ENCODE assay signal across 10 cellular contexts in genomic region chr17:82871056-82871775, GRCh38. TPM values are rescaled to one million over a fixed set of nuclear protein-coding genes. Genes with fewer than 3 reads are reported as not detected.
A peak's percentile ranks its signal among the peaks of the same experiment; 100 is the strongest.
DNase-seq lines count a peak whose midpoint lies in the region; ATAC-seq and FAIRE-seq lines count a peak whose summit lies in the region.
"Had no signal": no experiment of that assay in that cellular context is flagged by ENCODE, and none has a peak within 500 bp of the region (broad histone marks: within the 10 kb centered on the region; RNA-seq: fewer than 3 reads in every experiment).

No MANE protein-coding gene starts in this region.

- H3K4me1 Mint-ChIP-seq in activated T-cell treated with anti-CD3 and anti-CD28 coated beads, Interleukin-2, amount 50 U/mL, for 72 hours (ENCODE audit: low read depth), result peaks cover 52% of the 10 kb centered on the region
- peaks cover 21% of the 10 kb centered on the region for H3K4me1 Mint-ChIP-seq in activated CD8-positive, alpha-beta memory T cell treated with anti-CD3 and anti-CD28 coated beads, Interleukin-2, amount 10 ng/mL, durations not matched to agents 7 days and 5 days

- ATAC-seq in HG02884 (IDR thresholded peaks at IDR 0.05; ENCODE audit: unreplicated experiment), result peak; percentile 62
- ATAC-seq in activated T-cell treated with anti-CD3 and anti-CD28 coated beads, Interleukin-2, amount 50 U/mL, for 72 hours (replicated peaks in 1 of 2), result peak; percentile 87 to 93
- ATAC-seq in activated CD8-positive, alpha-beta memory T cell treated with anti-CD3 and anti-CD28 coated beads, Interleukin-2, amount 10 ng/mL, durations not matched to agents 7 days and 5 days, result no peak

- CTCF ChIA-PET in activated CD8-positive, alpha-beta memory T cell treated with anti-CD3 and anti-CD28 coated beads, Interleukin-2, amount 10 ng/mL, durations not matched to agents 7 days and 5 days (lab: Charles Lee), result interaction anchor here (0.9 to 1.5 kb wide), 4 partner anchors 14 to 89 kb away, joined by 3 to 5 read pairs (median 3); no protein-coding TSS in a partner anchor

- FAIRE-seq in urothelium cell line (lab: Jason Lieb, UNC), result no peak

- no peaks in the 10 kb centered on the region for H3K9me3 Mint-ChIP-seq in activated T-cell treated with anti-CD3 and anti-CD28 coated beads, Interleukin-2, amount 50 U/mL, for 72 hours
- no peaks in the 10 kb centered on the region for H3K9me3 Mint-ChIP-seq in activated CD8-positive, alpha-beta memory T cell treated with anti-CD3 and anti-CD28 coated beads, Interleukin-2, amount 10 ng/mL, durations not matched to agents 7 days and 5 days (ENCODE audit: low read depth)

- peak overlapping the region; percentile 24 to 49 for H3K4me3 Mint-ChIP-seq in activated T-cell treated with anti-CD3 and anti-CD28 coated beads, Interleukin-2, amount 50 U/mL, for 72 hours
- H3K4me3 Mint-ChIP-seq in activated CD8-positive, alpha-beta memory T cell treated with anti-CD3 and anti-CD28 coated beads, Interleukin-2, amount 10 ng/mL, durations not matched to agents 7 days and 5 days, result no peak overlapping the region

- no peak overlapping the region for H3K27ac Mint-ChIP-seq in activated T-cell treated with anti-CD3 and anti-CD28 coated beads, Interleukin-2, amount 50 U/mL, for 72 hours
- H3K27ac Mint-ChIP-seq in activated CD8-positive, alpha-beta memory T cell treated with anti-CD3 and anti-CD28 coated beads, Interleukin-2, amount 10 ng/mL, durations not matched to agents 7 days and 5 days, result no peak overlapping the region

- peak; percentile 63 for DNase-seq in stimulated activated CD4-positive, alpha-beta T cell treated with anti-CD3 and anti-CD28 coated beads, Interleukin-15, amount 100 ng/mL, for 24 hours
- no peak for DNase-seq in stimulated activated CD4-positive, alpha-beta T cell treated with anti-CD3 and anti-CD28 coated beads, Interleukin-2, amount 100 ng/mL, for 48 hours
- peak; percentile 57 to 62 for DNase-seq in activated T-cell treated with anti-CD3 and anti-CD28 coated beads, Interleukin-2, amount 50 U/mL, for 72 hours
- DNase-seq in SKM-1 treated with dmso at 0.1 percent for 144 hours (lab: John Stamatoyannopoulos, UW; ENCODE audit: unreplicated experiment), result no peak
- DNase-seq in urothelium cell line (ENCODE audit: low spot score), result no peak
- no peak for DNase-seq in activated CD8-positive, alpha-beta memory T cell treated with anti-CD3 and anti-CD28 coated beads, Interleukin-2, amount 10 ng/mL, durations not matched to agents 7 days and 5 days
- no peak for DNase-seq in HT-29 (ENCODE audit: low spot score)

- no peaks in the 10 kb centered on the region for H3K27me3 Mint-ChIP-seq in activated T-cell treated with anti-CD3 and anti-CD28 coated beads, Interleukin-2, amount 50 U/mL, for 72 hours (ENCODE audit: low read depth)
- no peaks in the 10 kb centered on the region for H3K27me3 Mint-ChIP-seq in activated CD8-positive, alpha-beta memory T cell treated with anti-CD3 and anti-CD28 coated beads, Interleukin-2, amount 10 ng/mL, durations not matched to agents 7 days and 5 days

- peaks cover 7 to 10% of the 10 kb centered on the region in 2 donors for H3K36me3 Mint-ChIP-seq in activated T-cell treated with anti-CD3 and anti-CD28 coated beads, Interleukin-2, amount 50 U/mL, for 72 hours (ENCODE audit: insufficient read depth in 2 of 2)
- peaks cover 14% of the 10 kb centered on the region for H3K36me3 Mint-ChIP-seq in activated CD8-positive, alpha-beta memory T cell treated with anti-CD3 and anti-CD28 coated beads, Interleukin-2, amount 10 ng/mL, durations not matched to agents 7 days and 5 days

RNA-seq across cellular contexts. Expression of gene ZNF750, which starts 31.4 kb away (rescaled TPM):
- not detected for total RNA-seq in activated T-cell treated with anti-CD3 and anti-CD28 coated beads, Interleukin-2, amount 50 U/mL, for 72 hours
- not detected for total RNA-seq in activated CD8-positive, alpha-beta memory T cell treated with anti-CD3 and anti-CD28 coated beads, Interleukin-2, amount 10 ng/mL, durations not matched to agents 7 days and 5 days
- total RNA-seq in HT-29 (2014; rRNA removed; shearing (Covaris generic)), result 0.05 TPM in 1 of 2 replicates, not detected in the other
- total RNA-seq: mononuclear cell, NCI-H460 had no signal

Comparison
In these comparisons a context has a peak if more than half of its experiments do, and no peak if none do; other contexts are left out.
1. DNase-seq: peak in stimulated activated CD4-positive, alpha-beta T cell treated with anti-CD3 and anti-CD28 coated beads, Interleukin-15, amount 100 ng/mL, for 24 hours (single experiment) and activated T-cell treated with anti-CD3 and anti-CD28 coated beads, Interleukin-2, amount 50 U/mL, for 72 hours (2 of 2); none in stimulated activated CD4-positive, alpha-beta T cell treated with anti-CD3 and anti-CD28 coated beads, Interleukin-2, amount 100 ng/mL, for 48 hours (0 of 2), SKM-1 treated with dmso at 0.1 percent for 144 hours (single experiment), urothelium cell line (single experiment), activated CD8-positive, alpha-beta memory T cell treated with anti-CD3 and anti-CD28 coated beads, Interleukin-2, amount 10 ng/mL, durations not matched to agents 7 days and 5 days (single experiment) and HT-29 (single experiment).